ENCODE assay signal across 33 cellular contexts in the genomic region with DNA sequence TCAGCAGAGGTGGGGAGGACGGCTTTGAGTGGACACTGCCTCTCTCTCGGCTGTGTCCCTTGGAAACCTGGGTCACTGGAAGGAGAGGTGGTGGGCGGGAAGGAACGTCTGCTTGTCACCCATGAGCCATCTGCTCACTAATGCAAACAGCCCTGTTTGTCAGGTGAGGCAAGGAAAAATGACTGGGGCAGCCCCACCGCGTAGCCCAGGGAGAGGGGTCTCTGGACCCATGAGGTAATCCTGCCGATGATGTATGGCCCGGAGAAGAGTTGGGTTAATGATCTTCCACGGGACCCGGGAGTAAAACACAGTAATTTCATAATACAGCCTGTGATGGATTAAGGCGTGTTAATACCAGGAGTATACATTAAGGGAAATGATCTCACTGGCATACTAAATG.
"Had no signal": no experiment of that assay in that cellular context is flagged by ENCODE, and none has a peak within 500 bp of the region (broad histone marks: within the 10 kb centered on the region; RNA-seq: fewer than 3 reads in every experiment).

No MANE protein-coding gene starts in this region.

- H3K9ac ChIP-seq: KMS-11 had no signal

- H3K27ac ChIP-seq: KMS-11 had no signal

- H3K27me3 ChIP-seq: MG63 had no signal

- H3K36me3 ChIP-seq: MG63 had no signal

- DNase-seq: Karpas-422, Kasumi-1, MG63, MM.1S, MV-4-11, NCI-H1048, NCI-H1092, NCI-H1092 treated with DMSO at 0.1 percent for 48 hours, NCI-H1105, NCI-H1105 treated with DMSO at 0.1 percent for 48 hours, NCI-H1417, NCI-H1417 treated with DMSO at 0.1 percent for 48 hours, NCI-H1436, NCI-H1436 treated with DMSO at 0.1 percent for 48 hours, NCI-H146, NCI-H1694, NCI-H1694 treated with DMSO at 0.1 percent for 48 hours, NCI-H187, NCI-H187 treated with DMSO at 0.1 percent for 48 hours, NCI-H1930, NCI-H2029, NCI-H2029 treated with DMSO at 0.1 percent for 48 hours, NCI-H2081, NCI-H2081 treated with DMSO at 0.1 percent for 48 hours, NCI-H2107, NCI-H2227 treated with DMSO at 0.1 percent for 48 hours, NCI-H226, NCI-H345, NCI-H446, NCI-H446 treated with DMSO at 0.1 percent for 48 hours, NCI-H510A, NCI-H510A treated with DMSO at 0.1 percent for 48 hours had no signal

- H3K4me2 ChIP-seq: KMS-11 had no signal

- H3K9me3 ChIP-seq: MG63 had no signal

- H3K4me3 ChIP-seq: MG63 had no signal
